1 cellular context compared by ENCODE assay signal in genomic region chr1:30892671-30893073, GRCh38.
A peak's percentile ranks its signal among the peaks of the same experiment; 100 is the strongest.
TF ChIP-seq lines count a peak whose summit lies in the region.

No MANE protein-coding gene starts in this region.

TF ChIP-seq in HepG2, 621 proteins besides CTCF, POLR2A, EP300 and RAD21 (continued from another document):
- TF ChIP-seq THAP7 (CRISPR knock-in tag; IDR thresholded peaks at IDR 0.05) (no peak), TBP (CRISPR knock-in tag; IDR thresholded peaks at IDR 0.05) (no peak), AGO1 (IDR thresholded peaks at IDR 0.05; ENCODE audit: low read depth, low read length, poor library complexity, severe bottlenecking) (no peak), MTA1 (CRISPR knock-in tag; IDR thresholded peaks at IDR 0.05; ENCODE audit: borderline replicate concordance) (no peak), DBP (CRISPR knock-in tag; IDR thresholded peaks at IDR 0.05; ENCODE audit: not compliant biosample characterization) (no peak), ZNF451 (CRISPR knock-in tag; IDR thresholded peaks at IDR 0.05) (no peak), CHD2 (IDR thresholded peaks at IDR 0.05; ENCODE audit: low read depth, low read length) (no peak), RFX1 (IDR thresholded peaks at IDR 0.05) (no peak), ZNF768 (CRISPR knock-in tag; IDR thresholded peaks at IDR 0.05) (no peak), KLF16 (CRISPR knock-in tag; IDR thresholded peaks at IDR 0.05) (0 out of 4 replicates have a peak, but pooled peaks of 1 of the 2 experiments have one; percentile 25), SMYD3 (CRISPR knock-in tag; IDR thresholded peaks at IDR 0.05) (no peak), ZNF224 (CRISPR knock-in tag; IDR thresholded peaks at IDR 0.05) (no peak), ZNF274 (CRISPR knock-in tag; IDR thresholded peaks at IDR 0.05) (no peak), ZNF672 (CRISPR knock-in tag; IDR thresholded peaks at IDR 0.05) (no peak), ZNF615 (CRISPR knock-in tag; IDR thresholded peaks at IDR 0.05; ENCODE audit: borderline replicate concordance) (no peak), ZNF343 (CRISPR knock-in tag; IDR thresholded peaks at IDR 0.05) (no peak), AFF4 (CRISPR knock-in tag; IDR thresholded peaks at IDR 0.05) (no peak), MEIS2 (CRISPR knock-in tag; IDR thresholded peaks at IDR 0.05) (no peak)
TF ChIP-seq in HepG2: peak in this region for 82.
